ENCODE assay signal across 8 cellular contexts in genomic region chr1:43227138-43227836, GRCh38. TPM values are rescaled to one million over a fixed set of nuclear protein-coding genes. Genes with fewer than 3 reads are reported as not detected.
DNase-seq lines count a peak whose midpoint lies in the region; ATAC-seq and TF ChIP-seq lines count a peak whose summit lies in the region.

No MANE protein-coding gene starts in this region.

- H3K27ac ChIP-seq in GM23248 (no peak overlapping the region), caudate nucleus (ENCODE audit: low read depth, low read length) (no peak overlapping the region)

- no peak overlapping the region for H3K4me2 ChIP-seq in GM23248 (ENCODE audit: unreplicated experiment)

- H3K9me3 ChIP-seq in GM23248 (ENCODE audit: low read depth), result no peaks in the 10 kb centered on the region

- H2AFZ ChIP-seq in GM23248, result no peak overlapping the region

- in situ Hi-C loops in GM23248 (cut with MboI), result loop anchor here (25.0 kb wide), 2 partner anchors 435 to 710 kb away; partner anchors contain the start of genes ARTN, IPO13 and KDM4A

- TF ChIP-seq CTCF in kidney epithelial cell (IDR thresholded peaks at IDR 0.05; ENCODE audit: insufficient read depth, low read length, poor library complexity, severe bottlenecking), result peak; percentile 92

- WGBS in GM23248 (ENCODE audit: low coverage in 1 of 2, low lambda C conversion rate in 2 of 2, missing lambda C conversion rate in 2 of 2), 2 experiments, result 14 to 15% methylated on average over 11 to 12 of the region's 12 CpGs

- no peaks in the 10 kb centered on the region for H4K20me1 ChIP-seq in GM23248 (ENCODE audit: insufficient read depth)

- H3F3A ChIP-seq in GM23248 (ENCODE audit: insufficient read depth), result 0 out of 2 replicates have a peak, but pooled peaks cover 3% of the 10 kb centered on the region

- no peaks in the 10 kb centered on the region for H3K9me2 ChIP-seq in GM23248 (ENCODE audit: insufficient read depth)

- no peaks in the 10 kb centered on the region for H3K79me2 ChIP-seq in GM23248 (ENCODE audit: insufficient read depth)

- H3K4me3 ChIP-seq in GM23248, result no peak overlapping the region
- H3K4me3 ChIP-seq in kidney epithelial cell (ENCODE audit: low read depth, low read length), result no peak overlapping the region

- H3K27me3 ChIP-seq in GM23248 (replicated peaks; ENCODE audit: insufficient read depth) (no peaks in the 10 kb centered on the region), kidney epithelial cell (ENCODE audit: control insufficient read depth, insufficient read depth, low read length) (no peaks in the 10 kb centered on the region)

- no peak for ATAC-seq in GM19328 (IDR thresholded peaks at IDR 0.05; ENCODE audit: unreplicated experiment)

- no peak overlapping the region for H3K9ac ChIP-seq in GM23248

- DNase-seq in Ammon's horn (ENCODE audit: low spot score) (peak; percentile 92), GM23248 (peak; percentile 68), NCI-H2227 (lab: John Stamatoyannopoulos, UW; ENCODE audit: unreplicated experiment) (peak; percentile 92), caudate nucleus (lab: John Stamatoyannopoulos, UW) (peak in 56 of 61 donors; percentile 15 to 89 (median 64)), kidney epithelial cell (ENCODE audit: low read depth) (no peak)
- peak; percentile 68 to 85 (median 78) for DNase-seq in activated CD4-positive, CD25-positive, alpha-beta regulatory T cell (lab: John Stamatoyannopoulos, UW)
- peak; percentile 72 for DNase-seq in stimulated activated CD4-positive, alpha-beta T cell treated with anti-CD3 and anti-CD28 coated beads, Interleukin-2, amount 100 ng/mL, for 4 hours (ENCODE audit: low read depth)

- H3K4me1 ChIP-seq in GM23248 (ENCODE audit: insufficient read depth), result peaks cover 7% of the 10 kb centered on the region

- H3K36me3 ChIP-seq in GM23248 (ENCODE audit: low read depth) (no peaks in the 10 kb centered on the region), kidney epithelial cell (ENCODE audit: control insufficient read depth, insufficient read depth, low read length) (no peaks in the 10 kb centered on the region)

RNA-seq across cellular contexts. Expression of gene TMEM125, which starts 42.5 kb away (rescaled TPM):
- total RNA-seq in GM23248 (2014; rRNA removed; shearing (Covaris generic)), result not detected in 2 replicates
- not detected in 2 replicates for polyA plus RNA-seq in GM23248 (2016; fragmentation: Nextera tagmentation; extraction: Ambion mirVana)
- total RNA-seq in kidney epithelial cell, result 15.7 and 16.2 TPM in 2 replicates

RNA-seq across cellular contexts. Expression of gene CFAP57, which starts 55.2 kb away (rescaled TPM):
- 0.32 and 0.63 TPM in 2 replicates for total RNA-seq in GM23248 (2014; rRNA removed; shearing (Covaris generic))
- 0.32 and 0.35 TPM in 2 replicates for polyA plus RNA-seq in GM23248 (2016; fragmentation: Nextera tagmentation; extraction: Ambion mirVana)
- 0.34 and 4.8 TPM in 2 replicates for total RNA-seq in kidney epithelial cell

RNA-seq across cellular contexts. Expression of gene EBNA1BP2, which starts 55.2 kb away (rescaled TPM):
- 113 and 120 TPM in 2 replicates for total RNA-seq in GM23248 (2014; rRNA removed; shearing (Covaris generic))
- polyA plus RNA-seq in GM23248 (2016; fragmentation: Nextera tagmentation; extraction: Ambion mirVana), result 162 and 164 TPM in 2 replicates
- total RNA-seq in kidney epithelial cell, result 89.3 and 119 TPM in 2 replicates

RNA-seq across cellular contexts. Expression of gene C1orf210, which starts 58.1 kb away (rescaled TPM):
- not detected in 2 replicates for total RNA-seq in GM23248 (2014; rRNA removed; shearing (Covaris generic))
- polyA plus RNA-seq in GM23248 (2016; fragmentation: Nextera tagmentation; extraction: Ambion mirVana), result not detected in 2 replicates
- 4.8 and 6.6 TPM in 2 replicates for total RNA-seq in kidney epithelial cell

Comparison
In these comparisons a context has a peak if more than half of its experiments do, and no peak if none do; other contexts are left out.
1. RNA of gene TMEM125, which starts 42.5 kb away (total RNA-seq): 15.7 to 16.2 TPM in kidney epithelial cell; not detected in GM23248; every median in the first group is over 10 times any median in the second.